In genomic region chr12:111148005-111148404, GRCh38 we compare ENCODE assay signal across 7 cellular contexts.
"Had no signal": no experiment of that assay in that cellular context is flagged by ENCODE, and none has a peak within 500 bp of the region (broad histone marks: within the 10 kb centered on the region; RNA-seq: fewer than 3 reads in every experiment).

No MANE protein-coding gene starts in this region.

- H3K9me3 ChIP-seq: HAP-1 had no signal

- H3K36me3 ChIP-seq: HAP-1 had no signal

- H3K4me2 ChIP-seq: GM23338, KMS-11 had no signal

- FAIRE-seq: HTR-8/SVneo had no signal

- H3K4me3 ChIP-seq: GM23338, HAP-1 had no signal

- H3K9ac ChIP-seq: KMS-11 had no signal

- DNase-seq: H7, IMR-90, KBM-7 had no signal

- H2AFZ ChIP-seq: GM23338 had no signal

- H3K4me1 ChIP-seq: HAP-1 had no signal

- H3K27ac ChIP-seq: KMS-11 had no signal
